In genomic region chr11:8614497-8614896, GRCh38 we compare ENCODE assay signal across 9 cellular contexts. TPM values are rescaled to one million over a fixed set of nuclear protein-coding genes. Genes with fewer than 3 reads are reported as not detected.
"Had no signal": no experiment of that assay in that cellular context is flagged by ENCODE, and none has a peak within 500 bp of the region (broad histone marks: within the 10 kb centered on the region; RNA-seq: fewer than 3 reads in every experiment).

No MANE protein-coding gene starts in this region.

- H3K36me3 ChIP-seq: HAP-1 had no signal

- H3K4me3 ChIP-seq: GM23248, GM23338, HAP-1 had no signal

- H3K9me3 ChIP-seq: HAP-1 had no signal

- H3K4me3 Mint-ChIP-seq: GM23338, H9, HFFc6 had no signal

- DNase-seq: GM23248, GOT3, H7, H9, HCEC 1CT, HFFc6 had no signal

- H3K9me3 Mint-ChIP-seq: GM23338, H9, HFFc6 had no signal

- H3K4me1 ChIP-seq: HAP-1 had no signal

- ATAC-seq: GM23338, HCT116 had no signal

- H3K27ac Mint-ChIP-seq: GM23338, HFFc6 had no signal

- H3K27ac ChIP-seq: GM23248 had no signal

RNA-seq across cellular contexts. Expression of gene STK33, which starts 20.5 kb away (rescaled TPM):
- total RNA-seq: GM23248 had no signal
